20 cellular contexts compared by ENCODE assay signal in the genomic region with DNA sequence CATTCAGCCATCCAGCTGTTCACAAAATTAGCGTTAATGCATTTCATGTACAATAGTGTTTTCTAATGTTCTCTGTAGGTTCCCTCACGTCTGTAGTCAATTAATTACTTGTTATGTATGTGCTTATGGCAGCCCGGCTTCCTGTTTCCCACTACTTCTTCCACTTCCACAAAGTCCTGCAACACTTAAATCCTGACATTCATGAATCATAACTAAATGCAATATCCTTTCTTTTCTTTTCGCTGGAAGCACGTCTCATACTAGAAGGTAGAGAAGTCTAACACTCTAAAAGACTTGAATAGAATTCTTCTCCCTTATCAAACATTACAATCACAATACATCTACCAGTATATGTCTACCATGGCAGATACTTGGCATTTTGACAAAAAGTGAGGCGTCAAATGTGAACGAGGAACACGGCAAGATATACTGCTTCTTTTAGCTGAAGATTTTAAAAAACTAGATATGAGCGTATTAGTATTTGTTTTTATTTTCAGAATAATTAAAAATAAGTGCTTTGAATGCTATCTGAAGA.
"Had no signal": no experiment of that assay in that cellular context is flagged by ENCODE, and none has a peak within 500 bp of the region (broad histone marks: within the 10 kb centered on the region; RNA-seq: fewer than 3 reads in every experiment).

No MANE protein-coding gene starts in this region.

- H3K27ac ChIP-seq: epithelial cell of prostate, esophagus muscularis mucosa, gastrocnemius medialis, spleen, tibial artery, upper lobe of right lung, vagina had no signal

- H3K27me3 ChIP-seq: esophagus muscularis mucosa, gastrocnemius medialis, spleen, tibial artery, upper lobe of right lung, vagina had no signal

- H3K4me1 ChIP-seq: esophagus muscularis mucosa, gastrocnemius medialis, spleen, upper lobe of right lung, vagina had no signal

- ATAC-seq: gastrocnemius medialis; left ventricle myocardium superior; sciatic nerve; stimulated activated memory B cell treated with anti-CD40 and anti-IgM and Interleukin-4, amounts not matched to agents 10 μg/mL and 1 μg/mL and 100 μg/mL, for 72 hours; upper lobe of right lung had no signal

- DNase-seq: cortex of kidney; effector memory CD4-positive, alpha-beta T cell; gastrocnemius medialis; immature natural killer cell; left ventricle myocardium superior; mesenchymal stem cell; midbrain; nephron progenitor cell; spleen; stimulated activated CD4-positive, alpha-beta T cell treated with anti-CD3 and anti-CD28 coated beads, Interleukin-15, amount 100 ng/mL, for 24 hours; stimulated activated CD4-positive, alpha-beta T cell treated with anti-CD3 and anti-CD28 coated beads, Interleukin-1b, Interleukin-23, amount 100 ng/mL, for 48 hours; stimulated activated CD4-positive, alpha-beta T cell treated with anti-CD3 and anti-CD28 coated beads, Interleukin-4, amount 100 ng/mL, for 24 hours; tibial artery; upper lobe of right lung had no signal

- H3K36me3 ChIP-seq: esophagus muscularis mucosa, gastrocnemius medialis, spleen, tibial artery, upper lobe of right lung, vagina had no signal

- H3K9me3 ChIP-seq: esophagus muscularis mucosa, gastrocnemius medialis, spleen, tibial artery, upper lobe of right lung, vagina had no signal

- H3K4me3 ChIP-seq: esophagus muscularis mucosa, gastrocnemius medialis, lung, spleen, tibial artery, upper lobe of right lung, vagina had no signal
